Comparison of ENCODE assay signal across 12 cellular contexts in the genomic region with DNA sequence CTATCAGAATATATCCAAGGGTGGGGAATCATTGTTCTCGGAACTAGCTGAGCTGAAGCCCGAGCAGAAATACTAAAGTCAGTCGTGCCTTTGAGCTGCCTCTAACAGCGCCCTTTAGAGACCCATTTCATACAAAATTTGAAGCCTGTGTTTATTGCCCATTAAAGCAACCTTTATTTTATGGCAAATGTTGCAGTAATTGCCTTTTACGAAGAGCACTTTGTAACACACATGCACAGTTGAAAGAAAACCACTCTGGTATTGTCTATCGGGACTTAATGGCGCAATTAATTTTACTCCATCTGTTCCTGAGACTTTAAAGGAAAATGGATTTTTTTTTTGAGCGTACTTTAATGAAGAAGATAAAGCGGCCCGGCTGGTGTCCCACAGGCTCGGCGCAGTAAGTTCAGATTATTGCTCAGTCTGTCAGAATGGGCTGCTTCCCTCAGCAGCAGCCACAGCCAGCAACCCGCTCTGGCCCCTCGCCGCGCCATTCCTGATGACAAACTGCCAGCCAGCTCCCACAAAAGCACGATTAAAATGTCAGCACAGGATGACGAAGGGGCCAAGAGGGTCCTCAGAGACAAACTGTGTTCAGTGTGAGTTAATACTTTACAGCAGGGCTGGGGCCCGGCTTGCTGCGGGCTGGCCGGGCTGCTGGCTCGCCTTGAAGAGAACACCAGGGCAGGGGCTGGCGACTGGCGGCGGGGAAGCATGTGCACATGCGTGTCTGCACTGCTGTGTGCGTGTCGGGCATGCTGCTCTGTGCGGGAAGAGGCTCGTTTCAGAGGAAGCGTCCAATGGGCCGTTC.
DNase-seq lines count a peak whose midpoint lies in the region; ATAC-seq and TF ChIP-seq lines count a peak whose summit lies in the region.
"Had no signal": no experiment of that assay in that cellular context is flagged by ENCODE, and none has a peak within 500 bp of the region (broad histone marks: within the 10 kb centered on the region; RNA-seq: fewer than 3 reads in every experiment).

No MANE protein-coding gene starts in this region.

- 37% methylated on average over 32 of the region's 32 CpGs for WGBS in urinary bladder
- WGBS in gastroesophageal sphincter (ENCODE audit: low coverage in 1 of 2), 2 donors: 47 to 84% methylated on average over 5 to 10 of the region's 32 CpGs

- no peak overlapping the region for H3K4me2 ChIP-seq in MM.1S (ENCODE audit: low read depth, low read length)

- H3K4me3 ChIP-seq in adipocyte (ENCODE audit: low read length): peak overlapping the region; percentile 57
- peak overlapping the region; percentile 9 for H3K4me3 ChIP-seq in urinary bladder (ENCODE audit: low read depth, low read length)
- H3K4me3 ChIP-seq in gastroesophageal sphincter: no peak overlapping the region
- no peak overlapping the region for H3K4me3 ChIP-seq in MM.1S (ENCODE audit: low read length)

- peaks cover 4% of the 10 kb centered on the region for H3K9me3 ChIP-seq in adipocyte (ENCODE audit: control insufficient read depth, low read length)
- no peaks in the 10 kb centered on the region for H3K9me3 ChIP-seq in gastroesophageal sphincter
- H3K9me3 ChIP-seq in MM.1S (replicated peaks; ENCODE audit: insufficient read depth, low read length): no peaks in the 10 kb centered on the region

- no peak overlapping the region for H2AFZ ChIP-seq in MM.1S (ENCODE audit: low read length)

- H3K4me1 ChIP-seq in adipocyte (ENCODE audit: control insufficient read depth, insufficient read depth, low read length): peaks cover 14% of the 10 kb centered on the region
- H3K4me1 ChIP-seq in urinary bladder (ENCODE audit: insufficient read depth): no peaks in the 10 kb centered on the region
- no peaks in the 10 kb centered on the region for H3K4me1 ChIP-seq in gastroesophageal sphincter
- no peaks in the 10 kb centered on the region for H3K4me1 ChIP-seq in MM.1S (ENCODE audit: low read length)

- H4K20me1 ChIP-seq in MM.1S (ENCODE audit: insufficient read depth, low read length): no peaks in the 10 kb centered on the region

- ATAC-seq in gastroesophageal sphincter (no peak), HG03521 (IDR thresholded peaks at IDR 0.05; ENCODE audit: unreplicated experiment) (no peak)
- ATAC-seq: stimulated activated effector memory CD8-positive, alpha-beta T cell treated with anti-CD3 and anti-CD28 coated beads, Interleukin-12 subunit alpha, Interleukin-12 subunit beta, amount 100 ng/mL, for 72 hours had no signal

- H3K36me3 ChIP-seq in adipocyte (ENCODE audit: control insufficient read depth, insufficient read depth, low read length, severe bottlenecking) (no peaks in the 10 kb centered on the region), urinary bladder (ENCODE audit: insufficient read depth) (no peaks in the 10 kb centered on the region), gastroesophageal sphincter (no peaks in the 10 kb centered on the region), MM.1S (replicated peaks; ENCODE audit: insufficient read depth, low read length) (no peaks in the 10 kb centered on the region)

- H3K9me2 ChIP-seq in MM.1S (replicated peaks; ENCODE audit: insufficient read depth, low read length): no peaks in the 10 kb centered on the region

- H3K27ac ChIP-seq in urinary bladder (ENCODE audit: low read depth): no peak overlapping the region
- H3K27ac ChIP-seq in gastroesophageal sphincter: no peak overlapping the region
- no peak overlapping the region for H3K27ac ChIP-seq in MM.1S (ENCODE audit: low read length)
- H3K27ac ChIP-seq: 22Rv1 had no signal

- TF ChIP-seq POLR2A in gastroesophageal sphincter (IDR thresholded peaks at IDR 0.05): no peak

- H3K27me3 ChIP-seq in adipocyte (replicated peaks; ENCODE audit: control insufficient read depth, insufficient read depth, low read length): peaks cover 3% of the 10 kb centered on the region
- H3K27me3 ChIP-seq in gastroesophageal sphincter: no peaks in the 10 kb centered on the region
- no peaks in the 10 kb centered on the region for H3K27me3 ChIP-seq in MM.1S (replicated peaks; ENCODE audit: insufficient read depth, low read length)

- no peak for TF ChIP-seq EP300 in gastroesophageal sphincter (IDR thresholded peaks at IDR 0.05)

- DNase-seq in NCI-H1417 (lab: John Stamatoyannopoulos, UW) (peak in 2 of 3 experiments; percentile 67 to 81), NCI-H1417 treated with DMSO at 0.1 percent for 48 hours (lab: John Stamatoyannopoulos, UW) (no peak), adipocyte (ENCODE audit: low read depth) (no peak), left kidney (ENCODE audit: low read depth, low spot score) (peak; percentile 98), MM.1S (no peak)
- DNase-seq: DMS153, NCI-H187 had no signal

- H3F3A ChIP-seq in MM.1S (ENCODE audit: insufficient read depth, low read length): no peaks in the 10 kb centered on the region

- no peak for TF ChIP-seq CTCF in gastroesophageal sphincter (IDR thresholded peaks at IDR 0.05)
- TF ChIP-seq CTCF in MM.1S (IDR thresholded peaks at IDR 0.05; ENCODE audit: low read length): no peak

- no peaks in the 10 kb centered on the region for H3K79me2 ChIP-seq in MM.1S (ENCODE audit: low read length)

- H3K9ac ChIP-seq in adipocyte (ENCODE audit: low read length): peak overlapping the region; percentile 20
- no peak overlapping the region for H3K9ac ChIP-seq in MM.1S (ENCODE audit: low read length)

Comparison
In these comparisons a context has a peak if more than half of its experiments do, and no peak if none do; other contexts are left out.
1. DNase-seq: peak in NCI-H1417 (2 of 3) and left kidney (single experiment); none in NCI-H1417 treated with DMSO at 0.1 percent for 48 hours (single experiment), adipocyte (single experiment) and MM.1S (single experiment).
2. H3K4me3 ChIP-seq: peak in adipocyte (single experiment) and urinary bladder (single experiment); none in gastroesophageal sphincter (0 of 2) and MM.1S (single experiment).